Comparison of ENCODE assay signal across 14 cellular contexts in the genomic region with DNA sequence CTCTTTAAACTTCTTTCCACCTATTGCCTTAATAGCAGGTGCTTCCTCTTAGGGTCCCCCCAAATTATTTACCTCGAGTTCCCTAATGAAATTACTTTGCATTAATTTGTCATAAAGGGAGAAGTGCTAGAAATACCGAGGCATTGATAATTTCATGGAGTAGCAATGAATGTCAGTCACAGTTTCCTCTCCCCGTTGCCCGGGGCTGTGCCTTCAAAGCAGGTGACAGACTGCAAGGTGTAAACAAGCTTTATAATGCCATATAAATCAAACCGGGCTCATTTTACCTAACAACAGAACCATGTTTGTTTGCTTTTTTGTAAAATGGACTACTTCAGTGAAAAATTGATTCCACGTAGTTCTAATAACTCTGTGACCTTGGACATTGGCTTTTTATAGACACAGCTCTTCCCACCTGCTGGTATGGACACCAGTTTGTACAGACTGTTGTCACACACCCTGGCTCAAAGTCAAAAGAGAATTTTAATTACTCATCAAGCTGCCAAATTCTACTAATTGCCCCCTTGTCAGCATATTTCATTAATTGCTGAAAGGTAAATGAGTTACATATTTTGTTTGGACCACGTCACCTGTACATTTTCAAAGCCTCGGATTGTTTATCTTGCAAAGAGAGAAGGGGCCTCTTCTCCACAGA.
DNase-seq lines count a peak whose midpoint lies in the region; ATAC-seq, FAIRE-seq and TF ChIP-seq lines count a peak whose summit lies in the region.
"Had no signal": no experiment of that assay in that cellular context is flagged by ENCODE, and none has a peak within 500 bp of the region (broad histone marks: within the 10 kb centered on the region; RNA-seq: fewer than 3 reads in every experiment).

No MANE protein-coding gene starts in this region.

- H3K27ac ChIP-seq in VCaP (peak overlapping the region; percentile 65), pancreas (peak overlapping the region in 2 of 4 donors; percentile 10 to 52)
- H3K27ac ChIP-seq: neutrophil, SJSA1 had no signal

- no peaks in the 10 kb centered on the region for H3K9me3 ChIP-seq in pancreas
- H3K9me3 ChIP-seq: neutrophil, SJSA1 had no signal

- FAIRE-seq in pancreas (lab: Jason Lieb, UNC) = no peak

- no peaks in the 10 kb centered on the region for H3K36me3 ChIP-seq in pancreas
- H3K36me3 ChIP-seq in H7 (replicated peaks; ENCODE audit: control insufficient read depth, insufficient read depth, low read length) = peaks cover 3% of the 10 kb centered on the region
- H3K36me3 ChIP-seq: neutrophil had no signal

- ATAC-seq in pancreas (peak; percentile 42 to 83 (median 74)), SK-N-SH treated with all-trans-retinoic acid at 6 μM for 48 hours (no peak)
- ATAC-seq: activated CD8-positive, alpha-beta T cell treated with anti-CD3 and anti-CD28 coated beads, Interleukin-2, amount 10 ng/mL, durations not matched to agents 7 days and 5 days; activated T-cell treated with anti-CD3 and anti-CD28 coated beads, Interleukin-2, amount 50 U/mL, for 72 hours; effector memory CD8-positive, alpha-beta T cell; PC-3 had no signal

- TF ChIP-seq CTCF in VCaP (conservative IDR thresholded peaks at IDR 0.05) (no peak), pancreas (IDR thresholded peaks at IDR 0.05) (no peak)

- intact Hi-C loops in pancreas (cut with DNase I) = no loop called here

- WGBS in pancreas, 2 donors = 14 to 16% methylated on average over 8 of the region's 8 CpGs

- H3K4me1 ChIP-seq in pancreas = peaks cover 0 to 22% (median 21%) of the 10 kb centered on the region in 3 donors
- H3K4me1 ChIP-seq: SJSA1 had no signal

- H3K27me3 ChIP-seq in pancreas (no peaks in the 10 kb centered on the region), H7 (ENCODE audit: control insufficient read depth, insufficient read depth, low read length) (no peaks in the 10 kb centered on the region)
- H3K27me3 ChIP-seq: neutrophil had no signal

- DNase-seq in G401 (ENCODE audit: low spot score) (peak; percentile 21), NCI-H146 treated with DMSO at 0.1 percent for 48 hours (lab: John Stamatoyannopoulos, UW; ENCODE audit: unreplicated experiment) (peak; percentile 96), pancreas (no peak), H7 (no peak)
- no peak for DNase-seq in activated CD8-positive, alpha-beta memory T cell treated with anti-CD3 and anti-CD28 coated beads, Interleukin-2, amount 50 U/mL, for 48 hours
- DNase-seq: activated CD8-positive, alpha-beta T cell treated with anti-CD3 and anti-CD28 coated beads, Interleukin-2, amount 10 ng/mL, durations not matched to agents 7 days and 5 days; activated T-cell treated with anti-CD3 and anti-CD28 coated beads, Interleukin-2, amount 50 U/mL, for 72 hours; effector memory CD8-positive, alpha-beta T cell; Karpas-422; PC-3 had no signal

- no peak overlapping the region for H3K4me3 ChIP-seq in pancreas
- no peak overlapping the region for H3K4me3 ChIP-seq in H7 (ENCODE audit: insufficient read depth, low read depth, low read length)
- H3K4me3 ChIP-seq: SJSA1 had no signal

- in situ Hi-C loops in G401 (cut with HindIII; ENCODE audit: low sequenced_read_pairs) = no loop called here

TF ChIP-seq in SK-N-SH treated with all-trans-retinoic acid at 6 μM for 48 hours, 23 proteins besides CTCF, POLR2A, EP300 and RAD21 (continues in another document):
- no peak for TF ChIP-seq ZFP30 (CRISPR knock-in tag; IDR thresholded peaks at IDR 0.05)
- TF ChIP-seq, protein P1, sequence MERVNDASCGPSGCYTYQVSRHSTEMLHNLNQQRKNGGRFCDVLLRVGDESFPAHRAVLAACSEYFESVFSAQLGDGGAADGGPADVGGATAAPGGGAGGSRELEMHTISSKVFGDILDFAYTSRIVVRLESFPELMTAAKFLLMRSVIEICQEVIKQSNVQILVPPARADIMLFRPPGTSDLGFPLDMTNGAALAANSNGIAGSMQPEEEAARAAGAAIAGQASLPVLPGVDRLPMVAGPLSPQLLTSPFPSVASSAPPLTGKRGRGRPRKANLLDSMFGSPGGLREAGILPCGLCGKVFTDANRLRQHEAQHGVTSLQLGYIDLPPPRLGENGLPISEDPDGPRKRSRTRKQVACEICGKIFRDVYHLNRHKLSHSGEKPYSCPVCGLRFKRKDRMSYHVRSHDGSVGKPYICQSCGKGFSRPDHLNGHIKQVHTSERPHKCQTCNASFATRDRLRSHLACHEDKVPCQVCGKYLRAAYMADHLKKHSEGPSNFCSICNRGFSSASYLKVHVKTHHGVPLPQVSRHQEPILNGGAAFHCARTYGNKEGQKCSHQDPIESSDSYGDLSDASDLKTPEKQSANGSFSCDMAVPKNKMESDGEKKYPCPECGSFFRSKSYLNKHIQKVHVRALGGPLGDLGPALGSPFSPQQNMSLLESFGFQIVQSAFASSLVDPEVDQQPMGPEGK (CRISPR knock-in tag; IDR thresholded peaks at IDR 0.05; ENCODE audit: borderline replicate concordance) = no peak
- TF ChIP-seq CSDC2 (CRISPR knock-in tag; IDR thresholded peaks at IDR 0.05) = no peak
- no peak for TF ChIP-seq ZNF8 (CRISPR knock-in tag; IDR thresholded peaks at IDR 0.05)
- TF ChIP-seq, protein P2, sequence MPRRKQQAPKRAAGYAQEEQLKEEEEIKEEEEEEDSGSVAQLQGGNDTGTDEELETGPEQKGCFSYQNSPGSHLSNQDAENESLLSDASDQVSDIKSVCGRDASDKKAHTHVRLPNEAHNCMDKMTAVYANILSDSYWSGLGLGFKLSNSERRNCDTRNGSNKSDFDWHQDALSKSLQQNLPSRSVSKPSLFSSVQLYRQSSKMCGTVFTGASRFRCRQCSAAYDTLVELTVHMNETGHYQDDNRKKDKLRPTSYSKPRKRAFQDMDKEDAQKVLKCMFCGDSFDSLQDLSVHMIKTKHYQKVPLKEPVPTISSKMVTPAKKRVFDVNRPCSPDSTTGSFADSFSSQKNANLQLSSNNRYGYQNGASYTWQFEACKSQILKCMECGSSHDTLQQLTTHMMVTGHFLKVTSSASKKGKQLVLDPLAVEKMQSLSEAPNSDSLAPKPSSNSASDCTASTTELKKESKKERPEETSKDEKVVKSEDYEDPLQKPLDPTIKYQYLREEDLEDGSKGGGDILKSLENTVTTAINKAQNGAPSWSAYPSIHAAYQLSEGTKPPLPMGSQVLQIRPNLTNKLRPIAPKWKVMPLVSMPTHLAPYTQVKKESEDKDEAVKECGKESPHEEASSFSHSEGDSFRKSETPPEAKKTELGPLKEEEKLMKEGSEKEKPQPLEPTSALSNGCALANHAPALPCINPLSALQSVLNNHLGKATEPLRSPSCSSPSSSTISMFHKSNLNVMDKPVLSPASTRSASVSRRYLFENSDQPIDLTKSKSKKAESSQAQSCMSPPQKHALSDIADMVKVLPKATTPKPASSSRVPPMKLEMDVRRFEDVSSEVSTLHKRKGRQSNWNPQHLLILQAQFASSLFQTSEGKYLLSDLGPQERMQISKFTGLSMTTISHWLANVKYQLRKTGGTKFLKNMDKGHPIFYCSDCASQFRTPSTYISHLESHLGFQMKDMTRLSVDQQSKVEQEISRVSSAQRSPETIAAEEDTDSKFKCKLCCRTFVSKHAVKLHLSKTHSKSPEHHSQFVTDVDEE (CRISPR knock-in tag; IDR thresholded peaks at IDR 0.05) = no peak
- no peak for TF ChIP-seq ARNTL (CRISPR knock-in tag; IDR thresholded peaks at IDR 0.05; ENCODE audit: borderline replicate concordance, low read depth)
- no peak for TF ChIP-seq ISL1 (CRISPR knock-in tag; IDR thresholded peaks at IDR 0.05)
- no peak for TF ChIP-seq BACH2 (CRISPR knock-in tag; IDR thresholded peaks at IDR 0.05; ENCODE audit: borderline replicate concordance)
- TF ChIP-seq, protein P3, sequence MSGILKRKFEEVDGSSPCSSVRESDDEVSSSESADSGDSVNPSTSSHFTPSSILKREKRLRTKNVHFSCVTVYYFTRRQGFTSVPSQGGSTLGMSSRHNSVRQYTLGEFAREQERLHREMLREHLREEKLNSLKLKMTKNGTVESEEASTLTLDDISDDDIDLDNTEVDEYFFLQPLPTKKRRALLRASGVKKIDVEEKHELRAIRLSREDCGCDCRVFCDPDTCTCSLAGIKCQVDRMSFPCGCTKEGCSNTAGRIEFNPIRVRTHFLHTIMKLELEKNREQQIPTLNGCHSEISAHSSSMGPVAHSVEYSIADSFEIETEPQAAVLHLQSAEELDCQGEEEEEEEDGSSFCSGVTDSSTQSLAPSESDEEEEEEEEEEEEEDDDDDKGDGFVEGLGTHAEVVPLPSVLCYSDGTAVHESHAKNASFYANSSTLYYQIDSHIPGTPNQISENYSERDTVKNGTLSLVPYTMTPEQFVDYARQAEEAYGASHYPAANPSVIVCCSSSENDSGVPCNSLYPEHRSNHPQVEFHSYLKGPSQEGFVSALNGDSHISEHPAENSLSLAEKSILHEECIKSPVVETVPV (CRISPR knock-in tag; IDR thresholded peaks at IDR 0.05) = no peak
- TF ChIP-seq OSR1 (CRISPR knock-in tag; IDR thresholded peaks at IDR 0.05) = no peak
- TF ChIP-seq, protein P4, sequence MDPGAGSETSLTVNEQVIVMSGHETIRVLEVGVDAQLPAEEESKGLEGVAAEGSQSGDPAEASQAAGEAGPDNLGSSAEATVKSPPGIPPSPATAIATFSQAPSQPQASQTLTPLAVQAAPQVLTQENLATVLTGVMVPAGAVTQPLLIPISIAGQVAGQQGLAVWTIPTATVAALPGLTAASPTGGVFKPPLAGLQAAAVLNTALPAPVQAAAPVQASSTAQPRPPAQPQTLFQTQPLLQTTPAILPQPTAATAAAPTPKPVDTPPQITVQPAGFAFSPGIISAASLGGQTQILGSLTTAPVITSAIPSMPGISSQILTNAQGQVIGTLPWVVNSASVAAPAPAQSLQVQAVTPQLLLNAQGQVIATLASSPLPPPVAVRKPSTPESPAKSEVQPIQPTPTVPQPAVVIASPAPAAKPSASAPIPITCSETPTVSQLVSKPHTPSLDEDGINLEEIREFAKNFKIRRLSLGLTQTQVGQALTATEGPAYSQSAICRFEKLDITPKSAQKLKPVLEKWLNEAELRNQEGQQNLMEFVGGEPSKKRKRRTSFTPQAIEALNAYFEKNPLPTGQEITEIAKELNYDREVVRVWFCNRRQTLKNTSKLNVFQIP (CRISPR knock-in tag; IDR thresholded peaks at IDR 0.05; ENCODE audit: borderline replicate concordance, low read depth) = no peak
- no peak for TF ChIP-seq ZNF70 (CRISPR knock-in tag; IDR thresholded peaks at IDR 0.05)
- no peak for TF ChIP-seq ESRRG (CRISPR knock-in tag; IDR thresholded peaks at IDR 0.05)
- TF ChIP-seq PPARA (CRISPR knock-in tag; IDR thresholded peaks at IDR 0.05; ENCODE audit: borderline replicate concordance) = no peak
- no peak for TF ChIP-seq SNAI2 (CRISPR knock-in tag; IDR thresholded peaks at IDR 0.05)

Comparison
In these comparisons a context has a peak if more than half of its experiments do, and no peak if none do; other contexts are left out.
1. DNase-seq: peak in G401 (single experiment) and NCI-H146 treated with DMSO at 0.1 percent for 48 hours (single experiment); none in pancreas (0 of 6), H7 (single experiment) and activated CD8-positive, alpha-beta memory T cell treated with anti-CD3 and anti-CD28 coated beads, Interleukin-2, amount 50 U/mL, for 48 hours (single experiment).